ENCODE assay signal across 8 cellular contexts in the genomic region with DNA sequence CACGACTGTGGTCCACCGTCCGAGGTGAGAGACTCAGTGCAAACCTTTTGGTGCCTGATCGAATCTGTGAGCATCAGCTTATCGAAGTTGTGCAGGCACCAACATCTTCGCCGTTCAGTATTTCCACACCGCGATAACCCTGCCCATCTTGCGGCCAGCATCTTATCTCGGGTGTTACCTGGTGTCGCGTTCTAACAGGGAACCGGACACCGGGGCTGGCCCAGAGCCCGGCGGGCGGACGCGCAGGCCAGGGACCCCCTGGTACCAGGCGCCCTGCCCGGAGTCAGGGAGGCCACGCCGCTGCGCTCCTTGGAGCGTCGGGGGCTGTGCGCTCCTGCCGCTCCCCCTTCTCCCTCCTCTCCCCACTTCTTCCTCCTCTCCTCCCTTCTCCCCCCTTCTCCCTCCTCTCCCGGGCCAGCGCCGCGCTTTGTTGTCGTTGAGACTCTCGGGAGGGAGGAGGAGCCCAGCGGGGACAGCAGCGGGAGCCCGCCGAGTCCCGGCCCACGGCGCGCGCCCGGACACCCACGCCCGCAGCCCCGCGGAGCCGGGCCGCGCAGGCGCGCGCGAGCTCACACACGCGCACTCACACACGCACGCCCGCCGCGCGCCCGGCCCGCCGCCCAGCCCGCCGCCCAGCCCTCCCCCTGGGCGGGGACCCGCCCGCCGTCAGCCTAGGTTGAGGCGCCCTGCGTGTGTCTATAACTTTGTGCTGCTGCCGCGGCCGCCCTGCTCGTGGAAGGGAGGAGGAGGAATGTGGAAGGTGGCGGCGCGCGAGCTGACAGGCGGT. TPM values are rescaled to one million over a fixed set of nuclear protein-coding genes. Genes with fewer than 3 reads are reported as not detected.
A peak's percentile ranks its signal among the peaks of the same experiment; 100 is the strongest.
DNase-seq lines count a peak whose midpoint lies in the region; ATAC-seq and TF ChIP-seq lines count a peak whose summit lies in the region.

No MANE protein-coding gene starts in this region.

- H3K9me3 Mint-ChIP-seq in activated CD4-positive, alpha-beta T cell treated with anti-CD3 and anti-CD28 coated beads for 36 hours (ENCODE audit: low read depth), result no peaks in the 10 kb centered on the region
- no peaks in the 10 kb centered on the region for H3K9me3 Mint-ChIP-seq in chondrocyte (ENCODE audit: low read depth)

- H3K27me3 Mint-ChIP-seq in activated CD4-positive, alpha-beta T cell treated with anti-CD3 and anti-CD28 coated beads for 36 hours, result peaks cover 14% of the 10 kb centered on the region
- H3K27me3 Mint-ChIP-seq in chondrocyte (ENCODE audit: low read depth), result no peaks in the 10 kb centered on the region

- peak overlapping the region; percentile 99 for H3K27ac ChIP-seq in layer of hippocampus (ENCODE audit: low read depth, low read length)

- DNase-seq in 8988T (peak; percentile 78), NCI-H510A treated with DMSO at 0.1 percent for 48 hours (lab: John Stamatoyannopoulos, UW) (peak; percentile 8), chondrocyte (ENCODE audit: low spot score) (peak; percentile 95)
- peak; percentile 89 for DNase-seq in activated CD4-positive, alpha-beta T cell treated with anti-CD3 and anti-CD28 coated beads for 36 hours
- DNase-seq in stimulated activated CD4-positive, alpha-beta T cell treated with anti-CD3 and anti-CD28 coated beads, Interleukin-1b, Interleukin-23, amount 100 ng/mL, for 24 hours (ENCODE audit: low read depth in 4 of 4, low spot score in 1 of 4), result peak; percentile 56 to 73 (median 64)

- CTCF ChIA-PET in activated CD4-positive, alpha-beta T cell treated with anti-CD3 and anti-CD28 coated beads for 36 hours (lab: Charles Lee), result interaction anchor here (1.1 kb wide), 1 partner anchor 535 kb away, joined by 4 read pairs; a partner anchor contains a TSS

- peak overlapping the region; percentile 89 for H3K27ac Mint-ChIP-seq in activated CD4-positive, alpha-beta T cell treated with anti-CD3 and anti-CD28 coated beads for 36 hours
- H3K27ac Mint-ChIP-seq in chondrocyte (ENCODE audit: unreplicated experiment), result peak overlapping the region; percentile 93

- H3K4me1 Mint-ChIP-seq in activated CD4-positive, alpha-beta T cell treated with anti-CD3 and anti-CD28 coated beads for 36 hours, result peaks cover 27% of the 10 kb centered on the region
- peaks cover 28% of the 10 kb centered on the region for H3K4me1 Mint-ChIP-seq in chondrocyte (ENCODE audit: low read depth)

- no peaks in the 10 kb centered on the region for H3K27me3 ChIP-seq in layer of hippocampus (ENCODE audit: control insufficient read depth, insufficient read depth, low read length)

- intact Hi-C loops in activated CD4-positive, alpha-beta T cell treated with anti-CD3 and anti-CD28 coated beads for 36 hours (cut with DNase I, micrococcal nuclease), result loop anchor here (1.0 to 10.0 kb wide), 13 partner anchors 223 to 1102 kb away; a partner anchor contains a TSS

- POLR2A ChIA-PET in activated CD4-positive, alpha-beta T cell treated with anti-CD3 and anti-CD28 coated beads for 36 hours (lab: Charles Lee), result interaction anchor here (0.6 to 1.6 kb wide), 6 partner anchors 240 to 816 kb away, joined by 3 to 8 read pairs (median 4); a partner anchor contains a TSS

- peaks cover 11% of the 10 kb centered on the region for H3K36me3 Mint-ChIP-seq in activated CD4-positive, alpha-beta T cell treated with anti-CD3 and anti-CD28 coated beads for 36 hours (ENCODE audit: low read depth)
- H3K36me3 Mint-ChIP-seq in chondrocyte (ENCODE audit: low read depth), result peaks cover 1% of the 10 kb centered on the region

- H3K4me3 Mint-ChIP-seq in activated CD4-positive, alpha-beta T cell treated with anti-CD3 and anti-CD28 coated beads for 36 hours, result peak overlapping the region; percentile 83
- H3K4me3 Mint-ChIP-seq in chondrocyte (ENCODE audit: unreplicated experiment), result peak overlapping the region; percentile 82

- ATAC-seq in GM18858 (IDR thresholded peaks at IDR 0.05; ENCODE audit: unreplicated experiment), result peak; percentile 28
- ATAC-seq in HG03108 (IDR thresholded peaks at IDR 0.05; ENCODE audit: unreplicated experiment), result peak; percentile 38
- peak; percentile 62 for ATAC-seq in activated CD4-positive, alpha-beta T cell treated with anti-CD3 and anti-CD28 coated beads for 36 hours

- no peak for TF ChIP-seq CTCF in chondrocyte (IDR thresholded peaks at IDR 0.05)

RNA-seq across cellular contexts. Expression of a gene that starts 1.4 kb away (rescaled TPM):
- 1 to 10 TPM; 7.4 to 9.0 TPM for total RNA-seq in activated CD4-positive, alpha-beta T cell treated with anti-CD3 and anti-CD28 coated beads for 36 hours
- 42.7 to 58.1 TPM (median 45.0 TPM) in 3 replicates for total RNA-seq in chondrocyte

Comparison
In these comparisons a context has a peak if more than half of its experiments do, and no peak if none do; other contexts are left out.
1. Peak in every context shown above with its lines: DNase-seq, ATAC-seq and H3K27ac ChIP-seq.
2. DNase-seq: peak in every context shown above with its lines; median percentile 95 in chondrocyte; 89 in activated CD4-positive, alpha-beta T cell treated with anti-CD3 and anti-CD28 coated beads for 36 hours; 78 in 8988T; 64 in stimulated activated CD4-positive, alpha-beta T cell treated with anti-CD3 and anti-CD28 coated beads, Interleukin-1b, Interleukin-23, amount 100 ng/mL, for 24 hours; 8 in NCI-H510A treated with DMSO at 0.1 percent for 48 hours.